ENCODE assay signal across 26 cellular contexts in genomic region chr3:120459196-120459595, GRCh38. TPM values are rescaled to one million over a fixed set of nuclear protein-coding genes. Genes with fewer than 3 reads are reported as not detected.
"Had no signal": no experiment of that assay in that cellular context is flagged by ENCODE, and none has a peak within 500 bp of the region (broad histone marks: within the 10 kb centered on the region; RNA-seq: fewer than 3 reads in every experiment).

No MANE protein-coding gene starts in this region.

- H3K4me1 ChIP-seq: parathyroid adenoma, psoas muscle, stomach, thyroid gland had no signal

- H3K4me3 ChIP-seq: heart left ventricle, psoas muscle, sigmoid colon, smooth muscle cell, stomach, thyroid gland had no signal

- DNase-seq: activated CD4-positive, alpha-beta T cell treated with anti-CD3 and anti-CD28 coated beads for 36 hours; activated CD4-positive, alpha-beta T cell treated with anti-CD3 and anti-CD28 coated beads, Interleukin-2, amount 50 U/mL, for 4 hours; activated CD4-positive, CD25-positive, alpha-beta regulatory T cell; activated naive CD4-positive, alpha-beta T cell treated with Interleukin-2 at 50 U/mL for 16 hours; activated T-cell treated with anti-CD3 and anti-CD28 coated beads for 4 hours; activated T-cell treated with anti-CD3 and anti-CD28 coated beads, Interleukin-2, amount 50 U/mL, for 72 hours; anterior cingulate cortex; effector memory CD4-positive, alpha-beta T cell; heart left ventricle; hypothalamus; immature natural killer cell; kidney; left colon; mammary epithelial cell; naive thymus-derived CD4-positive, alpha-beta T cell; nucleus accumbens; psoas muscle; sigmoid colon; stimulated activated CD4-positive, alpha-beta T cell treated with anti-CD3 and anti-CD28 coated beads, Interleukin-1b, Interleukin-23, amount 100 ng/mL, for 48 hours; stimulated activated naive B cell treated with anti-CD40 and anti-IgM and Interleukin-4, amounts not matched to agents 10 μg/mL and 1 μg/mL and 100 μg/mL, for 72 hours; stomach; T-helper 1 cell; thyroid gland had no signal

- H3K27me3 ChIP-seq: heart left ventricle, sigmoid colon, stomach, thyroid gland had no signal

- H3K27ac ChIP-seq: heart left ventricle, parathyroid adenoma, psoas muscle, sigmoid colon, stomach, thyroid gland had no signal

- H3K9me3 ChIP-seq: psoas muscle, sigmoid colon, stomach, thyroid gland had no signal

- H3K36me3 ChIP-seq: heart left ventricle, sigmoid colon, stomach, thyroid gland had no signal

- FAIRE-seq: colon, kidney had no signal

RNA-seq across cellular contexts. Expression of gene FSTL1, which starts 8.4 kb away (rescaled TPM):
- polyA plus RNA-seq: naive thymus-derived CD4-positive, alpha-beta T cell had no signal
